In genomic region chr1:45360981-45361380, GRCh38 we compare ENCODE assay signal across 8 cellular contexts. TPM values are rescaled to one million over a fixed set of nuclear protein-coding genes. Genes with fewer than 3 reads are reported as not detected.
DNase-seq lines count a peak whose midpoint lies in the region; ATAC-seq, FAIRE-seq and TF ChIP-seq lines count a peak whose summit lies in the region.
"Not testable (repeated sequence)": the region's sequence is repeated elsewhere in the genome, so short reads cannot be mapped to it uniquely, and the experiment has no call there.

No MANE protein-coding gene starts in this region.

- TF ChIP-seq RAD21 in HepG2 (CRISPR knock-in tag; IDR thresholded peaks at IDR 0.05) = not testable (repeated sequence)

- CTCF ChIA-PET in HepG2 (lab: Yijun Ruan, JAX; ENCODE audit: low intra/inter-chr PET ratio, low total read pairs) = interaction anchor here (2.8 kb wide), 1 partner anchor 131 kb away, joined by 32 read pairs; the partner anchor contains the start of gene TESK2

- H3K27me3 ChIP-seq in MM.1S (replicated peaks; ENCODE audit: insufficient read depth, low read length); colonic mucosa; HepG2 (ENCODE audit: control insufficient read depth in 1 of 2, insufficient read depth in 2 of 2, low read length in 2 of 2); tibial artery: not testable (repeated sequence)

- H3K4me1 ChIP-seq in MM.1S (ENCODE audit: low read length) = peaks cover 13% of the 10 kb centered on the region; the same call in 1 of the 2 replicates
- H3K4me1 ChIP-seq in colonic mucosa = not testable (repeated sequence)
- peaks cover 22% of the 10 kb centered on the region for H3K4me1 ChIP-seq in HepG2 (ENCODE audit: insufficient read depth, low read length)
- peaks cover 0 to 16% (median 10%) of the 10 kb centered on the region in 4 donors for H3K4me1 ChIP-seq in tibial artery

- intact Hi-C loops in colonic mucosa (cut with DNase I) = loop anchor here (2.0 kb wide), 1 partner anchor 132 kb away; no protein-coding TSS in a partner anchor
- intact Hi-C loops in HepG2 (cut with micrococcal nuclease; ENCODE audit: unreplicated experiment) = loop anchor here (1.0 kb wide), 1 partner anchor 132 kb away; no protein-coding TSS in a partner anchor
- intact Hi-C loops in tibial artery (cut with DNase I; ENCODE audit: low total_unique reads) = loop anchor here (2.0 kb wide), 1 partner anchor 132 kb away; no protein-coding TSS in a partner anchor

- H3K36me3 ChIP-seq in MM.1S (replicated peaks; ENCODE audit: insufficient read depth, low read length); colonic mucosa; HepG2 (replicated peaks in 1 of 2; ENCODE audit: control insufficient read depth in 1 of 2, insufficient read depth in 2 of 2, low read length in 2 of 2); tibial artery: not testable (repeated sequence)

- FAIRE-seq in HepG2 (lab: Jason Lieb, UNC) = not testable (repeated sequence)

- peak; percentile 68 for ATAC-seq in HepG2

- POLR2A ChIA-PET in HepG2 (lab: Yijun Ruan, JAX) = interaction anchor here (1.0 to 2.2 kb wide), 3 partner anchors 21 to 132 kb away, joined by 3 to 10 read pairs (median 7); partner anchors contain the start of genes MUTYH and TOE1

- H3K9ac ChIP-seq in MM.1S (ENCODE audit: low read length); HepG2 (ENCODE audit: insufficient read depth, low read depth, low read length): not testable (repeated sequence)
- peak overlapping the region in 1 of 2 donors; percentile 4 for H3K9ac ChIP-seq in colonic mucosa (ENCODE audit: low read depth in 2 of 2, low read length in 2 of 2)

- H3F3A ChIP-seq in MM.1S (ENCODE audit: insufficient read depth, low read length) = peaks cover 12% of the 10 kb centered on the region

- H3K4me2 ChIP-seq in MM.1S (ENCODE audit: low read depth, low read length) = peak overlapping the region; percentile 55
- H3K4me2 ChIP-seq in HepG2 (ENCODE audit: low read depth, low read length) = peak overlapping the region; percentile 9; the same call in 1 of the 2 replicates

- not testable (repeated sequence) for H4K20me1 ChIP-seq in MM.1S (ENCODE audit: insufficient read depth, low read length); HepG2 (ENCODE audit: insufficient read depth, low read length)

- H3K4me3 ChIP-seq in MM.1S (ENCODE audit: low read length) (peak overlapping the region; percentile 31; the same call in 1 of the 2 replicates), tibial artery (peak overlapping the region; percentile 1)
- H3K4me3 ChIP-seq in colonic mucosa; HepG2 (replicated peaks in 1 of 3; ENCODE audit: insufficient read depth in 1 of 3, low read depth in 2 of 3, low read length in 3 of 3): not testable (repeated sequence)

- DNase-seq in Daoy (ENCODE audit: low read depth) = peak; percentile 54
- DNase-seq in MM.1S = peak; percentile 73
- DNase-seq in SHP77 (lab: John Stamatoyannopoulos, UW) = peak; percentile 67 to 84
- peak; percentile 67 for DNase-seq in colonic mucosa
- DNase-seq in globus pallidus (ENCODE audit: low spot score) = peak; percentile 54
- peak; percentile 23 for DNase-seq in HepG2 (ENCODE audit: low spot score)
- peak; percentile 78 for DNase-seq in pons (ENCODE audit: low spot score)
- peak in 1 of 2 donors; percentile 64 for DNase-seq in tibial artery

- not testable (repeated sequence) for H3K79me2 ChIP-seq in MM.1S (ENCODE audit: low read length); HepG2 (ENCODE audit: insufficient read depth, low read length)

- not testable (repeated sequence) for TF ChIP-seq POLR2A in HepG2 (IDR thresholded peaks at IDR 0.05; ENCODE audit: insufficient read depth in 1 of 2, low read depth in 2 of 2, low read length in 2 of 2)

- not testable (repeated sequence) for TF ChIP-seq CTCF in MM.1S (IDR thresholded peaks at IDR 0.05; ENCODE audit: low read length); colonic mucosa (IDR thresholded peaks at IDR 0.05); HepG2 (CRISPR knock-in tag; IDR thresholded peaks at IDR 0.05); tibial artery (IDR thresholded peaks at IDR 0.05)

- peak overlapping the region; percentile 15 for H2AFZ ChIP-seq in MM.1S (ENCODE audit: low read length)
- not testable (repeated sequence) for H2AFZ ChIP-seq in HepG2 (ENCODE audit: low read length)

- TF ChIP-seq EP300 in HepG2 (IDR thresholded peaks at IDR 0.05; ENCODE audit: low read depth in 2 of 2, low read length in 2 of 2); HepG2 (CRISPR knock-in tag; IDR thresholded peaks at IDR 0.05; ENCODE audit: borderline replicate concordance): not testable (repeated sequence)

- H3K27ac ChIP-seq in MM.1S (ENCODE audit: low read length); HepG2 (ENCODE audit: extremely low read length, insufficient read depth, low read length): not testable (repeated sequence)
- H3K27ac ChIP-seq in colonic mucosa = peak overlapping the region; percentile 54
- peak overlapping the region; percentile 74 to 81 for H3K27ac ChIP-seq in tibial artery

- WGBS in HepG2 (ENCODE audit: low lambda C conversion rate) = 81% methylated on average over 5 of the region's 7 CpGs

- in situ Hi-C loops in HepG2 (cut with HindIII; ENCODE audit: extremely low pct_ligation_motif_present, low pct_unique_long_range_greater_than_20kb) = loop anchor here (25.0 kb wide), 1 partner anchor 226 kb away; the partner anchor contains the start of gene NASP

- not testable (repeated sequence) for H3K9me2 ChIP-seq in MM.1S (replicated peaks; ENCODE audit: insufficient read depth, low read length)

- H3K9me3 ChIP-seq in MM.1S (replicated peaks; ENCODE audit: insufficient read depth, low read length); colonic mucosa; HepG2 (ENCODE audit: low read length); tibial artery: not testable (repeated sequence)

- not testable (repeated sequence) for BruUV-seq in HepG2 (replicated peaks; lab: Mats Ljungman, UMichigan)

RNA-seq across cellular contexts. Expression of gene MUTYH, which starts 20.7 kb away (rescaled TPM):
- 24.1 and 28.0 TPM in 2 replicates for total RNA-seq in Daoy (2014; rRNA removed; shearing (Covaris generic))
- total RNA-seq in colonic mucosa = 10 to 100 TPM; 17.0 to 65.0 TPM
- total RNA-seq in HepG2 (2016; rRNA removed; fragmentation: Illumina TruSeq; extraction: Trizol) = 12.7 and 17.1 TPM in 2 replicates
- 8.3 and 9.6 TPM in 2 replicates for total RNA-seq in HepG2 (2016; cell fraction: cytosol; rRNA removed; fragmentation: Illumina TruSeq; extraction: Trizol; ENCODE audit: low read depth)
- total RNA-seq in HepG2 (2016; cell fraction: insoluble cytoplasmic fraction; rRNA removed; fragmentation: Illumina TruSeq; extraction: Trizol) = 11.8 and 17.5 TPM in 2 replicates
- total RNA-seq in HepG2 (2016; cell fraction: membrane; rRNA removed; fragmentation: Illumina TruSeq; extraction: Trizol) = 13.2 and 14.1 TPM in 2 replicates
- total RNA-seq in HepG2 (2016; cell fraction: nucleus; rRNA removed; fragmentation: Illumina TruSeq; extraction: Trizol) = 19.6 and 22.4 TPM in 2 replicates
- 16.3 and 19.4 TPM in 2 replicates for polyA plus RNA-seq in HepG2 (2011; rRNA removed)
- 7.9 and 12.7 TPM in 2 replicates for polyA plus RNA-seq in HepG2 (2011; cell fraction: cytosol; rRNA removed)
- 82.7 and 96.2 TPM in 2 replicates for polyA plus RNA-seq in HepG2 (2011; cell fraction: nucleus; rRNA removed)
- polyA plus RNA-seq in HepG2 (2012) = 11.1 and 12.0 TPM in 2 replicates
- polyA plus RNA-seq in HepG2 (2016; cell fraction: cytosol; fragmentation: Illumina TruSeq; extraction: Trizol; ENCODE audit: low read depth) = 5.6 and 7.1 TPM in 2 replicates
- polyA plus RNA-seq in HepG2 (2016; cell fraction: insoluble cytoplasmic fraction; fragmentation: Illumina TruSeq; extraction: Trizol; ENCODE audit: low read depth) = 11.6 and 12.8 TPM in 2 replicates
- polyA plus RNA-seq in HepG2 (2016; cell fraction: membrane; fragmentation: Illumina TruSeq; extraction: Trizol; ENCODE audit: low read depth) = 8.5 and 9.5 TPM in 2 replicates
- 58.3 and 64.2 TPM in 2 replicates for polyA plus RNA-seq in HepG2 (2016; cell fraction: nucleus; fragmentation: Illumina TruSeq; extraction: Trizol; ENCODE audit: insufficient read depth, low read depth)
- polyA minus RNA-seq in HepG2 (2011; rRNA and poly(A)+ RNA removed; ENCODE audit: low replicate concordance) = 19.2 and 21.3 TPM in 2 replicates
- 4.2 and 4.7 TPM in 2 replicates for polyA minus RNA-seq in HepG2 (2011; cell fraction: cytosol; rRNA and poly(A)+ RNA removed)
- polyA minus RNA-seq in HepG2 (2011; cell fraction: nucleus; rRNA and poly(A)+ RNA removed) = 15.0 and 15.5 TPM in 2 replicates

RNA-seq across cellular contexts. Expression of gene TOE1, which starts 21.0 kb away (rescaled TPM):
- total RNA-seq in Daoy (2014; rRNA removed; shearing (Covaris generic)) = 42.1 and 42.8 TPM in 2 replicates
- total RNA-seq in colonic mucosa (10 to 100 TPM; 10.1 to 20.5 TPM), HepG2 (2016; rRNA removed; fragmentation: Illumina TruSeq; extraction: Trizol) (17.4 and 19.0 TPM in 2 replicates)
- 6.1 and 6.9 TPM in 2 replicates for total RNA-seq in HepG2 (2016; cell fraction: cytosol; rRNA removed; fragmentation: Illumina TruSeq; extraction: Trizol; ENCODE audit: low read depth)
- total RNA-seq in HepG2 (2016; cell fraction: insoluble cytoplasmic fraction; rRNA removed; fragmentation: Illumina TruSeq; extraction: Trizol) = 17.0 and 19.2 TPM in 2 replicates
- total RNA-seq in HepG2 (2016; cell fraction: membrane; rRNA removed; fragmentation: Illumina TruSeq; extraction: Trizol) = 9.4 and 11.7 TPM in 2 replicates
- total RNA-seq in HepG2 (2016; cell fraction: nucleus; rRNA removed; fragmentation: Illumina TruSeq; extraction: Trizol) = 18.1 and 21.7 TPM in 2 replicates
- 12.1 and 14.1 TPM in 2 replicates for polyA plus RNA-seq in HepG2 (2011; rRNA removed)
- 13.3 and 16.7 TPM in 2 replicates for polyA plus RNA-seq in HepG2 (2011; cell fraction: cytosol; rRNA removed)
- 24.4 and 29.6 TPM in 2 replicates for polyA plus RNA-seq in HepG2 (2011; cell fraction: nucleus; rRNA removed)
- 5.6 and 7.9 TPM in 2 replicates for polyA plus RNA-seq in HepG2 (2012)
- 4.9 and 6.0 TPM in 2 replicates for polyA plus RNA-seq in HepG2 (2016; cell fraction: cytosol; fragmentation: Illumina TruSeq; extraction: Trizol; ENCODE audit: low read depth)
- polyA plus RNA-seq in HepG2 (2016; cell fraction: insoluble cytoplasmic fraction; fragmentation: Illumina TruSeq; extraction: Trizol; ENCODE audit: low read depth) = 17.2 and 18.2 TPM in 2 replicates
- 7.3 and 8.1 TPM in 2 replicates for polyA plus RNA-seq in HepG2 (2016; cell fraction: membrane; fragmentation: Illumina TruSeq; extraction: Trizol; ENCODE audit: low read depth)
- 21.5 and 25.2 TPM in 2 replicates for polyA plus RNA-seq in HepG2 (2016; cell fraction: nucleus; fragmentation: Illumina TruSeq; extraction: Trizol; ENCODE audit: insufficient read depth, low read depth)
- polyA minus RNA-seq in HepG2 (2011; rRNA and poly(A)+ RNA removed; ENCODE audit: low replicate concordance) = 26.7 and 78.7 TPM in 2 replicates
- polyA minus RNA-seq in HepG2 (2011; cell fraction: cytosol; rRNA and poly(A)+ RNA removed) = 6.8 and 11.4 TPM in 2 replicates
- 35.4 and 43.5 TPM in 2 replicates for polyA minus RNA-seq in HepG2 (2011; cell fraction: nucleus; rRNA and poly(A)+ RNA removed)

RNA-seq across cellular contexts. Expression of gene HPDL, which starts 34.3 kb away (rescaled TPM):
- total RNA-seq in Daoy (2014; rRNA removed; shearing (Covaris generic)) = not detected in 2 replicates
- 10 to 100 TPM in 1 of 2 donors, 1 to 10 TPM in 1; 4.3 to 29.3 TPM for total RNA-seq in colonic mucosa
- total RNA-seq in HepG2 (2016; rRNA removed; fragmentation: Illumina TruSeq; extraction: Trizol) = not detected in 2 replicates
- not detected in 2 replicates for total RNA-seq in HepG2 (2016; cell fraction: cytosol; rRNA removed; fragmentation: Illumina TruSeq; extraction: Trizol; ENCODE audit: low read depth)
- total RNA-seq in HepG2 (2016; cell fraction: insoluble cytoplasmic fraction; rRNA removed; fragmentation: Illumina TruSeq; extraction: Trizol) = not detected in 2 replicates
- not detected in 2 replicates for total RNA-seq in HepG2 (2016; cell fraction: membrane; rRNA removed; fragmentation: Illumina TruSeq; extraction: Trizol)
- not detected in 2 replicates for total RNA-seq in HepG2 (2016; cell fraction: nucleus; rRNA removed; fragmentation: Illumina TruSeq; extraction: Trizol)
- not detected in 2 replicates for polyA plus RNA-seq in HepG2 (2011; rRNA removed)
- not detected in 2 replicates for polyA plus RNA-seq in HepG2 (2011; cell fraction: cytosol; rRNA removed)
- not detected in 2 replicates for polyA plus RNA-seq in HepG2 (2011; cell fraction: nucleus; rRNA removed)
- 0.08 TPM in 1 of 2 replicates, not detected in the other for polyA plus RNA-seq in HepG2 (2012)
- not detected in 2 replicates for polyA plus RNA-seq in HepG2 (2016; cell fraction: cytosol; fragmentation: Illumina TruSeq; extraction: Trizol; ENCODE audit: low read depth)
- not detected in 2 replicates for polyA plus RNA-seq in HepG2 (2016; cell fraction: insoluble cytoplasmic fraction; fragmentation: Illumina TruSeq; extraction: Trizol; ENCODE audit: low read depth)
- polyA plus RNA-seq in HepG2 (2016; cell fraction: membrane; fragmentation: Illumina TruSeq; extraction: Trizol; ENCODE audit: low read depth) = not detected in 2 replicates
- polyA plus RNA-seq in HepG2 (2016; cell fraction: nucleus; fragmentation: Illumina TruSeq; extraction: Trizol; ENCODE audit: insufficient read depth, low read depth) = not detected in 2 replicates
- polyA minus RNA-seq in HepG2 (2011; rRNA and poly(A)+ RNA removed; ENCODE audit: low replicate concordance) = 24.3 TPM in 1 of 2 replicates, not detected in the other
- 0.40 TPM in 1 of 2 replicates, not detected in the other for polyA minus RNA-seq in HepG2 (2011; cell fraction: cytosol; rRNA and poly(A)+ RNA removed)
- not detected in 2 replicates for polyA minus RNA-seq in HepG2 (2011; cell fraction: nucleus; rRNA and poly(A)+ RNA removed)
